ENCODE assay signal across 17 cellular contexts in genomic region chr11:33157103-33158027, GRCh38. TPM values are rescaled to one million over a fixed set of nuclear protein-coding genes. Genes with fewer than 3 reads are reported as not detected.
DNase-seq lines count a peak whose midpoint lies in the region; ATAC-seq, FAIRE-seq and TF ChIP-seq lines count a peak whose summit lies in the region.
"Had no signal": no experiment of that assay in that cellular context is flagged by ENCODE, and none has a peak within 500 bp of the region (broad histone marks: within the 10 kb centered on the region; RNA-seq: fewer than 3 reads in every experiment).

No MANE protein-coding gene starts in this region.

- H3F3A ChIP-seq in SU-DHL-6 (ENCODE audit: insufficient read depth): no peaks in the 10 kb centered on the region

- ATAC-seq in GM18861 (IDR thresholded peaks at IDR 0.05; ENCODE audit: unreplicated experiment) (no peak), upper lobe of right lung (no peak)

- no peaks in the 10 kb centered on the region for H3K9me2 ChIP-seq in SU-DHL-6 (replicated peaks; ENCODE audit: insufficient read depth, low read length)

- no peak for FAIRE-seq in urothelium cell line (lab: Jason Lieb, UNC)
- FAIRE-seq: HTR-8/SVneo had no signal

- peaks cover 25% of the 10 kb centered on the region for H3K9me3 ChIP-seq in BLaER1
- no peaks in the 10 kb centered on the region for H3K9me3 ChIP-seq in SU-DHL-6 (ENCODE audit: insufficient read depth, low read length)
- H3K9me3 ChIP-seq in iPS-18a (ENCODE audit: control insufficient read depth, low read depth, low read length): no peaks in the 10 kb centered on the region
- no peaks in the 10 kb centered on the region for H3K9me3 ChIP-seq in upper lobe of right lung
- H3K9me3 ChIP-seq: prostate gland had no signal

- DNase-seq in ELR (ENCODE audit: low read depth) (peak; percentile 24), urothelium cell line (ENCODE audit: low spot score) (no peak), GM13977 (ENCODE audit: low spot score) (no peak), upper lobe of right lung (no peak)
- DNase-seq: amygdala; COR-L47; effector memory CD4-positive, alpha-beta T cell; NCI-H187 treated with DMSO at 0.1 percent for 48 hours; OCI-M1; stimulated activated CD4-positive, alpha-beta T cell treated with anti-CD3 and anti-CD28 coated beads, Interleukin-2, amount 100 ng/mL, for 48 hours; T-helper 9 cell had no signal

- no peak overlapping the region for H3K4me3 ChIP-seq in BLaER1
- no peak overlapping the region for H3K4me3 ChIP-seq in SU-DHL-6 (ENCODE audit: insufficient read depth, low read length, poor library complexity, severe bottlenecking)
- peak overlapping the region; percentile 12 for H3K4me3 ChIP-seq in iPS-18a (ENCODE audit: low read length)
- H3K4me3 ChIP-seq in upper lobe of right lung: no peak overlapping the region
- H3K4me3 ChIP-seq: prostate gland had no signal

- H3K9ac ChIP-seq in BLaER1 (no peak overlapping the region), SU-DHL-6 (ENCODE audit: low read length) (no peak overlapping the region), iPS-18a (ENCODE audit: low read length) (no peak overlapping the region)

- H4K20me1 ChIP-seq in BLaER1 (peaks cover 71% of the 10 kb centered on the region), SU-DHL-6 (ENCODE audit: low read depth, low read length) (no peaks in the 10 kb centered on the region)

- no peak overlapping the region for H2AFZ ChIP-seq in SU-DHL-6 (ENCODE audit: low read depth, low read length, severe bottlenecking)

- H3K27ac ChIP-seq in BLaER1: no peak overlapping the region
- no peak overlapping the region for H3K27ac ChIP-seq in SU-DHL-6 (ENCODE audit: low read depth, low read length)
- H3K27ac ChIP-seq in iPS-18a (ENCODE audit: low read length): no peak overlapping the region
- H3K27ac ChIP-seq in upper lobe of right lung: no peak overlapping the region
- H3K27ac ChIP-seq: prostate gland had no signal

- TF ChIP-seq CTCF in SU-DHL-6 (IDR thresholded peaks at IDR 0.05; ENCODE audit: insufficient read depth, low read length, poor library complexity, severe bottlenecking) (no peak), GM13977 (IDR thresholded peaks at IDR 0.05; ENCODE audit: extremely low read depth, insufficient read depth, missing control alignments) (no peak), upper lobe of right lung (IDR thresholded peaks at IDR 0.05) (no peak)

- H3K36me3 ChIP-seq in BLaER1 (peaks cover 45% of the 10 kb centered on the region), SU-DHL-6 (ENCODE audit: low read length) (no peaks in the 10 kb centered on the region), iPS-18a (ENCODE audit: control insufficient read depth, low read depth, low read length) (peaks cover 2% of the 10 kb centered on the region), upper lobe of right lung (no peaks in the 10 kb centered on the region)
- H3K36me3 ChIP-seq: prostate gland had no signal

- H3K4me1 ChIP-seq in BLaER1: peaks cover 34% of the 10 kb centered on the region
- peaks cover 21% of the 10 kb centered on the region for H3K4me1 ChIP-seq in iPS-18a (ENCODE audit: control insufficient read depth, low read depth, low read length)
- peaks cover 19% of the 10 kb centered on the region for H3K4me1 ChIP-seq in upper lobe of right lung
- H3K4me1 ChIP-seq: prostate gland had no signal

- H3K27me3 ChIP-seq in BLaER1 (no peaks in the 10 kb centered on the region), SU-DHL-6 (ENCODE audit: low read length) (no peaks in the 10 kb centered on the region), iPS-18a (ENCODE audit: control insufficient read depth, insufficient read depth, low read length) (no peaks in the 10 kb centered on the region), upper lobe of right lung (no peaks in the 10 kb centered on the region)

- intact Hi-C loops in upper lobe of right lung (cut with DNase I): no loop called here

- in situ Hi-C loops in GM13977 (cut with MboI; ENCODE audit: low pct_unique_long_range_greater_than_20kb, low sequenced_read_pairs, unreplicated experiment): loop anchor here (25.0 kb wide), 1 partner anchor 555 kb away; the partner anchor contains the start of gene C11orf91

- H3K4me2 ChIP-seq in BLaER1: 0 out of 2 replicates have a peak overlapping the region, but pooled peaks have one; percentile 82
- peak overlapping the region; percentile 51 for H3K4me2 ChIP-seq in SU-DHL-6 (ENCODE audit: low read depth, low read length, poor library complexity, severe bottlenecking)

- peaks cover 96% of the 10 kb centered on the region for H3K79me2 ChIP-seq in SU-DHL-6 (ENCODE audit: insufficient read depth, low read length)

RNA-seq across cellular contexts. Expression of gene CSTF3, which starts 3.9 kb away (rescaled TPM):
- total RNA-seq in upper lobe of right lung: 17.9 TPM
